10 cellular contexts compared by ENCODE assay signal in the genomic region with DNA sequence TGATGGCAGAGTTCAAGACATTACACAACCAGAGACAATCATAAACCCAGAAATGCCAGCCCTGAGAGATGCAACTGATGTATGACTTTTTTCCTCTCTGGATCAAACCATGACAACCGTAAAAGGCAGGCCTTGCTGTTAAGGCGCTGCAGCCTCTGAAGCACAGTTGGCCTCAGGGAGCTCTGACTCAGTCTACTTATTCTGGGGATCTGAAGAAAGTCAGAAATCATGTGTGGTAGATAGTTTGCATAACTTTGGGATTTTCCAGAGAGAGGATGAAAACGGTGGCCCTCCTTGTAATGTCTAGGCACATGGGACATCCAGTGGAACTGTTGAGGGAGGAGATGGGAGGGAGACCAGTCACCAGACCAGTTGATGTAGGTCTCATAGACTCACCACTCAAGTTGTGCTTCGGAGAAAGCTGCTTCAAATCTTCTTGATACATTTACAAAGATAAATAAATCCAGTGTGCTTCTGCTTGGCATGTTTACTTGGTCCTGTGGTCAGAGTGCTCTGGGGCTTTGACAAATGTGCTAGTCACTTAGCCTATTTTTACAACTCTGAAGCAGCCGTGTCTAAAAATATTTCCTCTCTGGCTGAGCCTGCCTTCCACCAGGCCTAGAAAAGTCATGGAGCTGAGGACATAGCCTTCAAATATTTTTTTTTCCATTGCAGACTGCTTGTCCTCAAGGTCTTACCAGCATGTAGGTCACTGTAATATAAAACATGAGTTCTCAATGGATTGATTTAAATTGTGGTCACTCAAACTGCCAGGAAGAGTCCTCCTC. TPM values are rescaled to one million over a fixed set of nuclear protein-coding genes. Genes with fewer than 3 reads are reported as not detected.
A peak's percentile ranks its signal among the peaks of the same experiment; 100 is the strongest.
DNase-seq lines count a peak whose midpoint lies in the region; ATAC-seq and TF ChIP-seq lines count a peak whose summit lies in the region.
"Had no signal": no experiment of that assay in that cellular context is flagged by ENCODE, and none has a peak within 500 bp of the region (broad histone marks: within the 10 kb centered on the region; RNA-seq: fewer than 3 reads in every experiment).

No MANE protein-coding gene starts in this region.

- no peak overlapping the region for H3K4me3 ChIP-seq in MM.1S (ENCODE audit: low read length)
- H3K4me3 ChIP-seq in choroid plexus epithelial cell (ENCODE audit: low read depth, low read length): no peak overlapping the region
- H3K4me3 ChIP-seq in right lobe of liver: no peak overlapping the region
- H3K4me3 ChIP-seq in upper lobe of right lung: no peak overlapping the region

- peak overlapping the region; percentile 43 for H3K4me2 ChIP-seq in MM.1S (ENCODE audit: low read depth, low read length)

- DNase-seq in MM.1S (peak; percentile 33), choroid plexus epithelial cell (ENCODE audit: low read depth) (peak; percentile 31), right lobe of liver (no peak), upper lobe of right lung (no peak), NCI-H2227 treated with DMSO at 0.1 percent for 48 hours (lab: John Stamatoyannopoulos, UW) (no peak), NCI-H2029 (lab: John Stamatoyannopoulos, UW) (no peak), GOT3 (lab: John Stamatoyannopoulos, UW) (no peak)
- DNase-seq: NCI-H2107; stimulated activated CD8-positive, alpha-beta memory T cell treated with anti-CD3 and anti-CD28 coated beads, Interleukin-4, amount 100 ng/mL, for 48 hours; T1000 had no signal

- TF ChIP-seq POLR2A in right lobe of liver (IDR thresholded peaks at IDR 0.05): no peak

- peaks cover 100% of the 10 kb centered on the region for H3K79me2 ChIP-seq in MM.1S (ENCODE audit: low read length)

- H3K4me1 ChIP-seq in MM.1S (ENCODE audit: low read length) (peaks cover 62% of the 10 kb centered on the region), right lobe of liver (peaks cover 0 to 59% (median 26%) of the 10 kb centered on the region in 4 donors), upper lobe of right lung (peaks cover 29% of the 10 kb centered on the region)

- no peaks in the 10 kb centered on the region for H3K9me2 ChIP-seq in MM.1S (replicated peaks; ENCODE audit: insufficient read depth, low read length)

- TF ChIP-seq CTCF in MM.1S (IDR thresholded peaks at IDR 0.05; ENCODE audit: low read length): no peak
- no peak for TF ChIP-seq CTCF in choroid plexus epithelial cell (conservative IDR thresholded peaks at IDR 0.05; ENCODE audit: low read depth, low read length)
- no peak for TF ChIP-seq CTCF in right lobe of liver (IDR thresholded peaks at IDR 0.05)
- TF ChIP-seq CTCF in upper lobe of right lung (IDR thresholded peaks at IDR 0.05): no peak

- no peaks in the 10 kb centered on the region for H4K20me1 ChIP-seq in MM.1S (ENCODE audit: insufficient read depth, low read length)

- peaks cover 11% of the 10 kb centered on the region; the same call in 1 of the 2 replicates for H3F3A ChIP-seq in MM.1S (ENCODE audit: insufficient read depth, low read length)

- H3K27me3 ChIP-seq in MM.1S (replicated peaks; ENCODE audit: insufficient read depth, low read length) (no peaks in the 10 kb centered on the region), right lobe of liver (no peaks in the 10 kb centered on the region), upper lobe of right lung (no peaks in the 10 kb centered on the region)

- peak; percentile 15 to 57 (median 44) for ATAC-seq in right lobe of liver
- ATAC-seq in upper lobe of right lung: peak; percentile 67

- no peak overlapping the region for H2AFZ ChIP-seq in MM.1S (ENCODE audit: low read length)

- H3K36me3 ChIP-seq in MM.1S (replicated peaks; ENCODE audit: insufficient read depth, low read length): peaks cover 5% of the 10 kb centered on the region; the same call in 1 of the 2 replicates
- no peaks in the 10 kb centered on the region for H3K36me3 ChIP-seq in right lobe of liver
- no peaks in the 10 kb centered on the region for H3K36me3 ChIP-seq in upper lobe of right lung

- H3K9ac ChIP-seq in MM.1S (ENCODE audit: low read length): no peak overlapping the region

- no peaks in the 10 kb centered on the region for H3K9me3 ChIP-seq in MM.1S (replicated peaks; ENCODE audit: insufficient read depth, low read length)
- H3K9me3 ChIP-seq in right lobe of liver: no peaks in the 10 kb centered on the region
- H3K9me3 ChIP-seq in upper lobe of right lung: no peaks in the 10 kb centered on the region

- 19% methylated on average over 2 of the region's 5 CpGs for WGBS in right lobe of liver (ENCODE audit: insufficient coverage, low coverage, low lambda C conversion rate, missing lambda C conversion rate)

- H3K27ac ChIP-seq in MM.1S (ENCODE audit: low read length): peak overlapping the region; percentile 33; the same call in 1 of the 2 replicates
- H3K27ac ChIP-seq in right lobe of liver: peak overlapping the region in 1 of 3 donors; percentile 45
- no peak overlapping the region for H3K27ac ChIP-seq in upper lobe of right lung

- intact Hi-C loops in right lobe of liver (cut with DNase I): no loop called here
- intact Hi-C loops in upper lobe of right lung (cut with DNase I): no loop called here

RNA-seq across cellular contexts. Expression of gene HADH, which starts 7.5 kb away (rescaled TPM):
- 100 to 1,000 TPM in 3 of 6 experiments, 10 to 100 TPM in 3; 67.2 to 152 (median 104) TPM for total RNA-seq in right lobe of liver
- 37.9 TPM for total RNA-seq in upper lobe of right lung

Comparison
In these comparisons a context has a peak if more than half of its experiments do, and no peak if none do; other contexts are left out.
1. DNase-seq: peak in MM.1S (single experiment) and choroid plexus epithelial cell (single experiment); none in right lobe of liver (0 of 3), upper lobe of right lung (single experiment), NCI-H2227 treated with DMSO at 0.1 percent for 48 hours (single experiment), NCI-H2029 (single experiment) and GOT3 (single experiment).